ENCODE assay signal across 8 cellular contexts in the genomic region with DNA sequence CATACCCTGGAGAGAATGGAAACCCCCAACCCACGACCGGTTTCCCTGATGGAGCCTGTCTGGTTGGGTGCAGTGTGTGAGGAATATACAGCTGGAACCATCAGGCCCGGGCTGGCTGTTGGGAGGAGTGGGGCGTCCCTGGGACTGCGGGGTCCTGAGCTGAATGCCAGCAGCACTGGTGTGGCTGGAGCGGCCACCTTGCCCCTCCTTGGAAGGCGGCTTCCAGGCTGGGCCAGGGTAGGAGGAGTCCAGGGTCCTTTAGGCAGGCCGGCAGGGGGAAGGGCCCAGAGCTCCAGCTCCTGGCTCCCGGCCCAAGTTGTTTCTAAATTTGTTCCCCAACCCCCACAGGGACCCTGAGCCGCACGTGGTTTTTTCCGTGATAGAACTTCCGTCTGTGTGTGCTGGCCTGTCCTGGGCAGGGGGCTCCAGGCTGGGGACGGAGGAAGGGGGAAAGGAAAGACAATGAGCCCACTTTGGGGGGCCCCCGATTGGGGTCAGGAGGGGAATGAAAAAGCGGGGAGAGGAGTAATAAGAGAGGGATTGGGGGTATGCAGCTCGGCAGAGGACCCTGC. TPM values are rescaled to one million over a fixed set of nuclear protein-coding genes. Genes with fewer than 3 reads are reported as not detected.
A peak's percentile ranks its signal among the peaks of the same experiment; 100 is the strongest.
DNase-seq lines count a peak whose midpoint lies in the region; ATAC-seq and TF ChIP-seq lines count a peak whose summit lies in the region.

No MANE protein-coding gene starts in this region.

- intact Hi-C loops in Panc1 (cut with micrococcal nuclease; ENCODE audit: unreplicated experiment): no loop called here

- DNase-seq in Panc1 (ENCODE audit: low read depth, low spot score): no peak
- DNase-seq in effector memory CD8-positive, alpha-beta T cell: no peak

- in situ Hi-C loops in Panc1 (cut with HindIII; ENCODE audit: low pct_unique_long_range_greater_than_20kb, low sequenced_read_pairs): no loop called here

- no TSS peak for BruUV-seq in Panc1 (replicated peaks; lab: Mats Ljungman, UMichigan)

- TF ChIP-seq CTCF in Panc1 (IDR thresholded peaks at IDR 0.05): no peak

- no peaks in the 10 kb centered on the region for H3K9me3 Mint-ChIP-seq in effector memory CD8-positive, alpha-beta T cell

- POLR2A ChIA-PET in Panc1 (lab: Charles Lee): interaction anchor here (0.5 kb wide), 2 partner anchors 10 to 94 kb away, joined by 3 to 9 read pairs; no protein-coding TSS in a partner anchor

- no peaks in the 10 kb centered on the region for H3K9me3 ChIP-seq in Panc1 (ENCODE audit: control insufficient read depth, insufficient read depth, low read depth, low read length)
- H3K9me3 ChIP-seq in mononuclear cell (ENCODE audit: low read depth, low read length): no peaks in the 10 kb centered on the region

- peaks cover 13% of the 10 kb centered on the region for H3K4me1 ChIP-seq in Panc1 (ENCODE audit: control insufficient read depth, insufficient read depth, low read length)
- peaks cover 63% of the 10 kb centered on the region for H3K4me1 ChIP-seq in mononuclear cell (ENCODE audit: insufficient read depth, low read length)

- peaks cover 4% of the 10 kb centered on the region for H3K36me3 Mint-ChIP-seq in effector memory CD8-positive, alpha-beta T cell (ENCODE audit: insufficient read depth)

- H3K4me1 Mint-ChIP-seq in effector memory CD8-positive, alpha-beta T cell (ENCODE audit: low read depth in 2 of 2): peaks cover 13 to 16% of the 10 kb centered on the region in 2 donors

- no peaks in the 10 kb centered on the region for H3K27me3 Mint-ChIP-seq in effector memory CD8-positive, alpha-beta T cell

- no peaks in the 10 kb centered on the region for H3K27me3 ChIP-seq in Panc1 (ENCODE audit: control insufficient read depth, insufficient read depth, low read length)
- H3K27me3 ChIP-seq in mononuclear cell (ENCODE audit: insufficient read depth, low read length): no peaks in the 10 kb centered on the region

- H3K4me3 ChIP-seq in Panc1 (ENCODE audit: low read depth in 2 of 2, low read length in 2 of 2): peak overlapping the region; percentile 55 to 73
- peak overlapping the region; percentile 81 for H3K4me3 ChIP-seq in mononuclear cell (ENCODE audit: low read length)

- peak; percentile 10 for ATAC-seq in GM21576 (IDR thresholded peaks at IDR 0.05; ENCODE audit: unreplicated experiment)
- peak; percentile 61 for ATAC-seq in Panc1
- no peak for ATAC-seq in effector memory CD8-positive, alpha-beta T cell (replicated peaks)
- no peak for ATAC-seq in HG02840 (IDR thresholded peaks at IDR 0.05; ENCODE audit: low FRiP score, unreplicated experiment)
- no peak for ATAC-seq in GM18511 (IDR thresholded peaks at IDR 0.05; ENCODE audit: unreplicated experiment)
- ATAC-seq in GM18520 (IDR thresholded peaks at IDR 0.05; ENCODE audit: unreplicated experiment): no peak
- no peak for ATAC-seq in GM19351 (IDR thresholded peaks at IDR 0.05; ENCODE audit: unreplicated experiment)

- peak overlapping the region; percentile 74 to 83 for H3K4me3 Mint-ChIP-seq in effector memory CD8-positive, alpha-beta T cell

- peak overlapping the region; percentile 84 for H3K27ac ChIP-seq in Panc1 (ENCODE audit: low read length)

- CTCF ChIA-PET in Panc1 (lab: Charles Lee): interaction anchor here (0.7 to 1.1 kb wide), 2 partner anchors 10 kb away, joined by 3 to 6 read pairs; no protein-coding TSS in a partner anchor

- H3K36me3 ChIP-seq in Panc1 (ENCODE audit: control insufficient read depth, insufficient read depth, low read length): peaks cover 3% of the 10 kb centered on the region; the same call in 1 of the 2 replicates

- H3K27ac Mint-ChIP-seq in effector memory CD8-positive, alpha-beta T cell: peak overlapping the region in 1 of 2 donors; percentile 91

RNA-seq across cellular contexts. Expression of a gene that starts 0.7 kb away (rescaled TPM):
- 37.1 TPM for total RNA-seq in Panc1 (2021; ENCODE audit: unreplicated experiment)
- 33.1 TPM for polyA plus RNA-seq in Panc1 (2012; ENCODE audit: insufficient read length)
- 5.4 TPM for total RNA-seq in mononuclear cell

RNA-seq across cellular contexts. Expression of a gene that starts 21.7 kb away (rescaled TPM):
- total RNA-seq in Panc1 (2021; ENCODE audit: unreplicated experiment): 62.4 TPM
- 94.0 TPM for polyA plus RNA-seq in Panc1 (2012; ENCODE audit: insufficient read length)
- total RNA-seq in mononuclear cell: 20.9 TPM

RNA-seq across cellular contexts. Expression of a gene that starts 25.2 kb away (rescaled TPM):
- total RNA-seq in Panc1 (2021; ENCODE audit: unreplicated experiment): 16.9 TPM
- polyA plus RNA-seq in Panc1 (2012; ENCODE audit: insufficient read length): 20.6 TPM
- 1.8 TPM for total RNA-seq in mononuclear cell

RNA-seq across cellular contexts. Expression of a gene that starts 25.8 kb away (rescaled TPM):
- total RNA-seq in Panc1 (2021; ENCODE audit: unreplicated experiment) (0.26 TPM), mononuclear cell (not detected)
- 0.28 TPM for polyA plus RNA-seq in Panc1 (2012; ENCODE audit: insufficient read length)

RNA-seq across cellular contexts. Expression of a gene that starts 35.8 kb away (rescaled TPM):
- total RNA-seq in Panc1 (2021; ENCODE audit: unreplicated experiment): 265 TPM
- polyA plus RNA-seq in Panc1 (2012; ENCODE audit: insufficient read length): 313 TPM
- 67.9 TPM for total RNA-seq in mononuclear cell

Comparison
In these comparisons a context has a peak if more than half of its experiments do, and no peak if none do; other contexts are left out.
1. ATAC-seq: peak in GM21576 (single experiment) and Panc1 (single experiment); none in effector memory CD8-positive, alpha-beta T cell (single experiment), HG02840 (single experiment), GM18511 (single experiment), GM18520 (single experiment) and GM19351 (single experiment).